ENCODE assay signal across 8 cellular contexts in the genomic region with DNA sequence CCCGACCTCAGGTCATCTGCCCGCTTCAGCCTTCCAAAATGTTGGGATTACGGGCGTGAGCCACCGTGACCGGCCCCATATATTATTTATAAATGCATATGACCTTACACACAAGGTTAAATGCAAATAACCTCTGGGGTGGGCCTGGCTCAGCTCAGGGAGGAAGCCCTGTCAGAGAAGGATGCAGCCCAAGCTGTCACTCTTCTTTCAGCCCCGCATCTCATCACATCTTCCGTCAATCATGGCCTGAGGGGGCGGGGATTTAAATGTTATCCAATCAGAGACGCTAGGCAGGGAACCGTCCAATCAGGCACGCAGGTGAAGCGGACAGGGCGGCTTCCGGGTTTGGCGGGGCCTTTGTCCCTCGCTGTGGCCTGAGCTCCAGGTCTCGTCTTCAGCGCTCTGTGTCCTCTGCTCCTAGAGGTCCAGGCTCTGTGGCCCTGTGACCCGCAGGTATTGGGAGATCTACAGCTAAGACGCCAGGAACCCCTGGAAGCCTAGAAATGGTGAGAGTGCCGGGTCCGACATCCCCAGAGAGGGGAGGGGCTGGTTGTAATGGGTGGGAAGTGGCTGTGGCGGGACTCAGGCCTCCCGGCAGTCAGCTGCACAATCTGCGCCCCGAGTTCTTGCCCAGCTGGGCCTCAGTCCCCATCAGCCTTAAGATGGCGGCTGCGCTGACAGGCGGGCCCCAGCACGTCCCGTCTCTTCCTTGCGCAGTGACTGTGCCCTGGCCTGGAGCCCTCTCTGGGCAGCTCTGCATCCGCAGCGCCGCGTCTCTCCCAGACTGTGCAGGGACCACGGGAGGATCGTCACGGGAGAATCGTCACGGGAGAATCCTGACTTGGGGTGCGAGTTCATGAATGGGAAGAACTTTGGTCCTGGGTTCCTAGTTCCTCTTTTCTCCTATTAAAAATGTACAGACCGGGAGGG. TPM values are rescaled to one million over a fixed set of nuclear protein-coding genes. Genes with fewer than 3 reads are reported as not detected.
DNase-seq lines count a peak whose midpoint lies in the region; ATAC-seq and TF ChIP-seq lines count a peak whose summit lies in the region.

ZNF430 (plus strand) TSS at position 360 of the 930 bp plus-strand sequence; CDS start at position 504, 144 bp downstream.

- peaks cover 0 to 30% of the 10 kb centered on the region in 2 donors for H3K36me3 ChIP-seq in gastroesophageal sphincter
- peaks cover 21% of the 10 kb centered on the region for H3K36me3 ChIP-seq in neutrophil

- no peak for TF ChIP-seq CTCF in gastroesophageal sphincter (IDR thresholded peaks at IDR 0.05)
- TF ChIP-seq CTCF in neutrophil (IDR thresholded peaks at IDR 0.05) = no peak

- in situ Hi-C loops in SK-MEL-5 (cut with HindIII; ENCODE audit: low pct_unique_long_range_greater_than_20kb, low sequenced_read_pairs) = no loop called here

- H3K4me1 ChIP-seq in gastroesophageal sphincter (peaks cover 0 to 26% (median 0%) of the 10 kb centered on the region in 3 donors), neutrophil (ENCODE audit: control insufficient read depth in 1 of 2, insufficient read depth in 1 of 2, low read depth in 1 of 2, low read length in 1 of 2) (peaks cover 10 to 11% of the 10 kb centered on the region in 2 experiments)

- TF ChIP-seq POLR2A in gastroesophageal sphincter (IDR thresholded peaks at IDR 0.05) = peak in 1 of 2 donors; percentile 45

- H3K9me3 ChIP-seq in gastroesophageal sphincter (no peaks in the 10 kb centered on the region), neutrophil (no peaks in the 10 kb centered on the region)

- CTCF ChIA-PET in HEK293T (lab: Yijun Ruan, JAX) = no interaction called here

- POLR2A ChIA-PET in HEK293T (lab: Yijun Ruan, JAX) = interaction anchor here (0.8 to 1.9 kb wide), 9 partner anchors 9 to 747 kb away, joined by 3 to 13 read pairs (median 3); partner anchors contain the start of genes ZNF100, ZNF431, ZNF66 and ZNF708

- ATAC-seq in gastroesophageal sphincter = peak; percentile 99

- H3K27ac ChIP-seq in gastroesophageal sphincter (peak within 1 kb of the TSS; percentile 32 to 89 (median 88)), neutrophil (peak within 1 kb of the TSS; percentile 86)

- WGBS in gastroesophageal sphincter (ENCODE audit: low coverage in 1 of 2), 2 donors = 0 to 8% methylated on average over 6 to 7 of the region's 44 CpGs

- H3K4me3 ChIP-seq in gastroesophageal sphincter (peak within 1 kb of the TSS; percentile 60 to 80), neutrophil (ENCODE audit: low read depth in 1 of 2, low read length in 1 of 2) (peak within 1 kb of the TSS; percentile 80 to 97)

- DNase-seq in GDM1 (lab: John Stamatoyannopoulos, UW) = peak; percentile 92
- DNase-seq in HEK293T (ENCODE audit: extremely low spot score) = peak; percentile 83
- DNase-seq in MV-4-11 (lab: John Stamatoyannopoulos, UW) = peak; percentile 99
- peak; percentile 95 for DNase-seq in SK-MEL-5 (ENCODE audit: low read depth, low spot score)
- peak; percentile 93 for DNase-seq in activated naive CD4-positive, alpha-beta T cell treated with Interleukin-2 at 50 U/mL for 16 hours
- DNase-seq in superior temporal gyrus (ENCODE audit: extremely low spot score) = peak; percentile 99

- no peaks in the 10 kb centered on the region for H3K27me3 ChIP-seq in gastroesophageal sphincter
- no peaks in the 10 kb centered on the region for H3K27me3 ChIP-seq in neutrophil

- TF ChIP-seq EP300 in gastroesophageal sphincter (IDR thresholded peaks at IDR 0.05) = no peak

TF ChIP-seq in HEK293T, 16 proteins besides CTCF, POLR2A, EP300 and RAD21:
- TF ChIP-seq CTBP1 (IDR thresholded peaks at IDR 0.05; ENCODE audit: borderline replicate concordance) (no peak), NFRKB (IDR thresholded peaks at IDR 0.05) (no peak), BHLHE40 (IDR thresholded peaks at IDR 0.05; ENCODE audit: borderline replicate concordance) (no peak), PKNOX1 (IDR thresholded peaks at IDR 0.05) (peak; percentile 99), FOXK2 (IDR thresholded peaks at IDR 0.05) (no peak), TARDBP (IDR thresholded peaks at IDR 0.05) (no peak), ARNT (IDR thresholded peaks at IDR 0.05) (no peak), ELF4 (IDR thresholded peaks at IDR 0.05) (peak; percentile 92)

RNA-seq across cellular contexts. Expression of gene ZNF430, which starts in this region (rescaled TPM):
- 3.1 and 4.9 TPM in 2 replicates for total RNA-seq in SK-MEL-5 (2014; rRNA removed; shearing (Covaris generic))
- 2.0 and 3.6 TPM in 2 replicates for polyA plus RNA-seq in SK-MEL-5 (2015; cell fraction: cytosol; rRNA removed)
- polyA plus RNA-seq in SK-MEL-5 (2015; cell fraction: nucleus; rRNA removed) = 10.1 and 10.7 TPM in 2 replicates
- 10 to 100 TPM in 2 of 4 donors, 1 to 10 TPM in 2; 5.8 to 12.7 (median 10.4) TPM for total RNA-seq in gastroesophageal sphincter

Comparison
In these comparisons a context has a peak if more than half of its experiments do, and no peak if none do; other contexts are left out.
1. Peak in every context shown above with its lines: DNase-seq, ATAC-seq, H3K4me3 ChIP-seq and H3K27ac ChIP-seq.